In genomic region chr5:88836195-88836838, GRCh38 we compare ENCODE assay signal across 11 cellular contexts. TPM values are rescaled to one million over a fixed set of nuclear protein-coding genes. Genes with fewer than 3 reads are reported as not detected.
DNase-seq lines count a peak whose midpoint lies in the region; ATAC-seq and TF ChIP-seq lines count a peak whose summit lies in the region.
"Had no signal": no experiment of that assay in that cellular context is flagged by ENCODE, and none has a peak within 500 bp of the region (broad histone marks: within the 10 kb centered on the region; RNA-seq: fewer than 3 reads in every experiment).

No MANE protein-coding gene starts in this region.

- no peak overlapping the region for H3K4me2 ChIP-seq in SK-N-SH

- H3K27me3 ChIP-seq in tibial artery (no peaks in the 10 kb centered on the region), SK-N-SH (ENCODE audit: insufficient read depth) (no peaks in the 10 kb centered on the region)

- no peaks in the 10 kb centered on the region for H3K36me3 ChIP-seq in tibial artery
- no peaks in the 10 kb centered on the region for H3K36me3 ChIP-seq in SK-N-SH (replicated peaks in 1 of 2; ENCODE audit: control insufficient read depth in 1 of 2, insufficient read depth in 2 of 2, low read length in 1 of 2)

- peak overlapping the region; percentile 10 for H3K4me3 Mint-ChIP-seq in dendritic cell treated with granulocyte-macrophage colony-stimulating factor and Interleukin-4, amounts not matched to agents 40 ng/mL and 50 ng/mL, for 4 days
- H3K4me3 Mint-ChIP-seq: activated CD4-positive, alpha-beta T cell treated with anti-CD3 and anti-CD28 coated beads, Interleukin-2, amount 10 ng/mL, durations not matched to agents 7 days and 5 days had no signal

- H3K9me3 Mint-ChIP-seq in dendritic cell treated with granulocyte-macrophage colony-stimulating factor and Interleukin-4, amounts not matched to agents 40 ng/mL and 50 ng/mL, for 4 days = no peaks in the 10 kb centered on the region
- H3K9me3 Mint-ChIP-seq: activated CD4-positive, alpha-beta T cell treated with anti-CD3 and anti-CD28 coated beads, Interleukin-2, amount 10 ng/mL, durations not matched to agents 7 days and 5 days had no signal

- intact Hi-C loops in dendritic cell treated with granulocyte-macrophage colony-stimulating factor and Interleukin-4, amounts not matched to agents 40 ng/mL and 50 ng/mL, for 4 days (cut with micrococcal nuclease) = no loop called here
- intact Hi-C loops in tibial artery (cut with DNase I; ENCODE audit: low total_unique reads) = no loop called here

- H4K20me1 ChIP-seq in SK-N-SH (ENCODE audit: insufficient read depth) = no peaks in the 10 kb centered on the region

- no peaks in the 10 kb centered on the region for H3K79me2 ChIP-seq in SK-N-SH (ENCODE audit: insufficient read depth)

- no peak for TF ChIP-seq CTCF in tibial artery (IDR thresholded peaks at IDR 0.05)
- no peak for TF ChIP-seq CTCF in SK-N-SH (IDR thresholded peaks at IDR 0.05)

- H3K9ac ChIP-seq in SK-N-SH = no peak overlapping the region

- CTCF ChIA-PET in SK-N-SH (lab: Yijun Ruan, JAX) = interaction anchor here (1.9 kb wide), 1 partner anchor 8 kb away, joined by 5 read pairs; no protein-coding TSS in a partner anchor

- 80% methylated on average over 5 of the region's 5 CpGs for WGBS in SK-N-SH (ENCODE audit: low lambda C conversion rate)

- H3K4me1 ChIP-seq in tibial artery (peaks cover 0 to 90% (median 13%) of the 10 kb centered on the region in 4 donors), SK-N-SH (ENCODE audit: control insufficient read depth in 1 of 2, insufficient read depth in 2 of 2, low read depth in 1 of 2, low read length in 1 of 2) (no peaks in the 10 kb centered on the region; a peak in 1 of 4 replicates)

- no peaks in the 10 kb centered on the region for H3K9me2 ChIP-seq in SK-N-SH

- POLR2A ChIA-PET in SK-N-SH (lab: Yijun Ruan, JAX) = no interaction called here

- no peaks in the 10 kb centered on the region for H3K9me3 ChIP-seq in tibial artery
- no peaks in the 10 kb centered on the region for H3K9me3 ChIP-seq in SK-N-SH

- H3K4me3 ChIP-seq in tibial artery = peak overlapping the region; percentile 27 to 47
- no peak overlapping the region for H3K4me3 ChIP-seq in SK-N-SH (ENCODE audit: low read depth in 2 of 2, low read length in 1 of 2)

- no peaks in the 10 kb centered on the region for H3K27me3 Mint-ChIP-seq in dendritic cell treated with granulocyte-macrophage colony-stimulating factor and Interleukin-4, amounts not matched to agents 40 ng/mL and 50 ng/mL, for 4 days

- peak overlapping the region; percentile 79 to 83 for H3K27ac ChIP-seq in tibial artery
- H3K27ac ChIP-seq in SK-N-SH (ENCODE audit: low read depth in 2 of 2, low read length in 1 of 2) = no peak overlapping the region

- DNase-seq in LoVo (ENCODE audit: low spot score) (peak; percentile 45), lung microvascular endothelial cell (ENCODE audit: low read depth in 2 of 2) (peak; percentile 61 to 88), tibial artery (no peak), NCI-H2107 (lab: John Stamatoyannopoulos, UW) (no peak), SK-N-SH (no peak), RKO (ENCODE audit: low spot score) (no peak)
- DNase-seq: activated CD4-positive, alpha-beta T cell treated with anti-CD3 and anti-CD28 coated beads, Interleukin-2, amount 10 ng/mL, durations not matched to agents 7 days and 5 days; effector CD8-positive, alpha-beta T cell; NCI-H187 treated with DMSO at 0.1 percent for 48 hours had no signal

- H2AFZ ChIP-seq in SK-N-SH (ENCODE audit: low read depth) = no peak overlapping the region

- no peak for TF ChIP-seq RAD21 in SK-N-SH (IDR thresholded peaks at IDR 0.05; ENCODE audit: low read length)

- H3K36me3 Mint-ChIP-seq in dendritic cell treated with granulocyte-macrophage colony-stimulating factor and Interleukin-4, amounts not matched to agents 40 ng/mL and 50 ng/mL, for 4 days (ENCODE audit: low read depth) = no peaks in the 10 kb centered on the region

- H3K4me1 Mint-ChIP-seq in dendritic cell treated with granulocyte-macrophage colony-stimulating factor and Interleukin-4, amounts not matched to agents 40 ng/mL and 50 ng/mL, for 4 days (ENCODE audit: low read depth) = peaks cover 21% of the 10 kb centered on the region

- peak overlapping the region; percentile 66 for H3K27ac Mint-ChIP-seq in dendritic cell treated with granulocyte-macrophage colony-stimulating factor and Interleukin-4, amounts not matched to agents 40 ng/mL and 50 ng/mL, for 4 days
- H3K27ac Mint-ChIP-seq: activated CD4-positive, alpha-beta T cell treated with anti-CD3 and anti-CD28 coated beads, Interleukin-2, amount 10 ng/mL, durations not matched to agents 7 days and 5 days had no signal

- no peak for TF ChIP-seq EP300 in SK-N-SH (IDR thresholded peaks at IDR 0.05; ENCODE audit: borderline replicate concordance in 1 of 2, low read depth in 1 of 2, low read length in 1 of 2)

- no peak for ATAC-seq in GM18873 (IDR thresholded peaks at IDR 0.05; ENCODE audit: low FRiP score, unreplicated experiment)

- no peaks in the 10 kb centered on the region for H3F3A ChIP-seq in SK-N-SH (replicated peaks; ENCODE audit: insufficient read depth)

TF ChIP-seq in SK-N-SH, 30 proteins besides CTCF, POLR2A, EP300 and RAD21:
- TF ChIP-seq CHD2 (IDR thresholded peaks at IDR 0.05; ENCODE audit: low read length, partially characterized antibody) (no peak), USF2 (IDR thresholded peaks at IDR 0.05; ENCODE audit: borderline replicate concordance, low read depth, low read length) (no peak), FOXM1 (IDR thresholded peaks at IDR 0.05; ENCODE audit: low read depth) (no peak), NRF1 (IDR thresholded peaks at IDR 0.05; ENCODE audit: low read depth, low read length) (no peak), IRF3 (IDR thresholded peaks at IDR 0.05; ENCODE audit: low read depth, low read length) (no peak), TCF12 (IDR thresholded peaks at IDR 0.05) (no peak), FOSL2 (IDR thresholded peaks at IDR 0.05; ENCODE audit: borderline replicate concordance, low read depth) (no peak), ELF1 (IDR thresholded peaks at IDR 0.05) (no peak), JUND (IDR thresholded peaks at IDR 0.05) (no peak), NFIC (IDR thresholded peaks at IDR 0.05; ENCODE audit: borderline replicate concordance) (no peak), RXRA (IDR thresholded peaks at IDR 0.05; ENCODE audit: borderline replicate concordance, low read depth) (no peak), TEAD4 (IDR thresholded peaks at IDR 0.05; ENCODE audit: borderline replicate concordance, insufficient read depth) (no peak), PBX3 (IDR thresholded peaks at IDR 0.05) (no peak), MEF2A (IDR thresholded peaks at IDR 0.05; ENCODE audit: borderline replicate concordance, low read depth) (no peak), GABPA (IDR thresholded peaks at IDR 0.05; ENCODE audit: low read depth) (no peak)

RNA-seq across cellular contexts. Expression of gene MEF2C, which starts 46.7 kb away (rescaled TPM):
- total RNA-seq in lung microvascular endothelial cell = 91.5 and 122 TPM in 2 replicates
- 0.93 and 1.2 TPM in 2 replicates for polyA plus RNA-seq in SK-N-SH (2012; rRNA removed)
- polyA plus RNA-seq in SK-N-SH (2012; cell fraction: cytosol; rRNA removed) = 1.4 and 1.6 TPM in 2 replicates
- 1.0 and 1.2 TPM in 2 replicates for polyA plus RNA-seq in SK-N-SH (2012; cell fraction: nucleus; rRNA removed)

Comparison
In these comparisons a context has a peak if more than half of its experiments do, and no peak if none do; other contexts are left out.
1. DNase-seq: peak in LoVo (single experiment) and lung microvascular endothelial cell (2 of 2); none in tibial artery (0 of 2), NCI-H2107 (single experiment), SK-N-SH (single experiment) and RKO (single experiment).
2. H3K27ac ChIP-seq: peak in tibial artery (2 of 2); none in SK-N-SH (0 of 2).
3. H3K4me3 ChIP-seq: peak in tibial artery (2 of 2); none in SK-N-SH (0 of 2).